ENCODE assay signal across 21 cellular contexts in the genomic region with DNA sequence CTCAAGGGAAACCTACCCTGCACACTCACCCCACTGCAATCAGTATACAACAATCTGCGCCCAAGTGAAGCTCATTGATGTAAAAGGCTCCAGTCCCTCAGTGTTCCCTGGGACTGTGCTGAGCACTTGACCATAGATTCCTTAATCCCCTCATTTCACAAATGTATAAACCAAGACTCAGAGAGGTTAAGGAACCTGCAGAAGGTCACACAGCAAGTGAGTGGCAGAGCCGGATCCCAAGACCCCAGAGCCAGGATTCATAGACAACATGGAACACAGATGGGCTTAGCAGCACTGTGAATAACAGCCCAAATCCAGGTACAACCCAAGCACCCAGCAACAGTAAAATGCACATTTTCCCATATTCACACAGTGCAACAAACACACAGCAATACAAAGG.
DNase-seq lines count a peak whose midpoint lies in the region; ATAC-seq, FAIRE-seq and TF ChIP-seq lines count a peak whose summit lies in the region.
"Had no signal": no experiment of that assay in that cellular context is flagged by ENCODE, and none has a peak within 500 bp of the region (broad histone marks: within the 10 kb centered on the region; RNA-seq: fewer than 3 reads in every experiment).

No MANE protein-coding gene starts in this region.

- no peak overlapping the region for H3K14ac ChIP-seq in H9 (ENCODE audit: insufficient read depth, low read length)

- H3T11ph ChIP-seq in H9 (ENCODE audit: low read length), result no peak overlapping the region

- H3K4me1 ChIP-seq in H9 (ENCODE audit: insufficient read depth, low read length) (peaks cover 8% of the 10 kb centered on the region; the same call in 1 of the 2 replicates), SK-N-SH (ENCODE audit: control insufficient read depth in 1 of 2, insufficient read depth in 2 of 2, low read depth in 1 of 2, low read length in 1 of 2) (peaks cover 11 to 77% of the 10 kb centered on the region in 2 experiments; a peak in 3 of 4 replicates), mammary epithelial cell (ENCODE audit: insufficient read depth, low read length) (no peaks in the 10 kb centered on the region)
- H3K4me1 ChIP-seq: A549 had no signal

- no peaks in the 10 kb centered on the region for H3K27me3 ChIP-seq in H9 (ENCODE audit: insufficient read depth, low read length)
- no peaks in the 10 kb centered on the region for H3K27me3 ChIP-seq in bronchial epithelial cell (ENCODE audit: control insufficient read depth, insufficient read depth, low read length)
- no peaks in the 10 kb centered on the region for H3K27me3 ChIP-seq in SK-N-SH (ENCODE audit: insufficient read depth)
- no peaks in the 10 kb centered on the region for H3K27me3 ChIP-seq in H7 (ENCODE audit: control insufficient read depth, insufficient read depth, low read length)
- H3K27me3 ChIP-seq in mammary epithelial cell (ENCODE audit: insufficient read depth, low read length), result no peaks in the 10 kb centered on the region
- H3K27me3 ChIP-seq: BLaER1 had no signal

- CTCF ChIA-PET in SK-N-SH (lab: Yijun Ruan, JAX) (no interaction called here), mammary epithelial cell (lab: Charles Lee; ENCODE audit: low non-redundant PET) (no interaction called here)

- BruUV-seq in mammary epithelial cell (replicated peaks; lab: Mats Ljungman, UMichigan), result no TSS peak

- dilution Hi-C loops in mammary epithelial cell (cut with HindIII; ENCODE audit: low sequenced_read_pairs), result no loop called here

- no peak overlapping the region for H2BK120ac ChIP-seq in H9 (ENCODE audit: low read depth, low read length, poor library complexity, severe bottlenecking)

- no peak for ATAC-seq in GM21528 (IDR thresholded peaks at IDR 0.05; ENCODE audit: low FRiP score, unreplicated experiment)
- ATAC-seq: A549; CD8-positive, alpha-beta T cell; SK-N-SH treated with all-trans-retinoic acid at 6 μM for 48 hours had no signal

- TF ChIP-seq RAD21 in SK-N-SH (IDR thresholded peaks at IDR 0.05; ENCODE audit: low read length), result no peak

- no peak overlapping the region for H3K18ac ChIP-seq in H9 (ENCODE audit: insufficient read length, low read depth, low read length)

- H3K27ac ChIP-seq in H9 (ENCODE audit: insufficient read length, low read depth, low read length), result no peak overlapping the region
- peak overlapping the region in 1 of 2 experiments; percentile 98; a peak in 2 of 4 replicates for H3K27ac ChIP-seq in SK-N-SH (ENCODE audit: low read depth in 2 of 2, low read length in 1 of 2)
- H3K27ac ChIP-seq in mammary epithelial cell (ENCODE audit: insufficient read depth, low read depth, low read length), result no peak overlapping the region
- H3K27ac ChIP-seq: A549, BLaER1 had no signal

- H2AFZ ChIP-seq in H9 (ENCODE audit: low read length), result no peak overlapping the region
- no peak overlapping the region for H2AFZ ChIP-seq in SK-N-SH (ENCODE audit: low read depth)
- H2AFZ ChIP-seq in mammary epithelial cell (ENCODE audit: low read depth, low read length), result no peak overlapping the region

- 0 out of 2 replicates have a peak overlapping the region, but pooled peaks have one; percentile 31 for H3K4me3 ChIP-seq in GM12865 (ENCODE audit: low read depth, low read length)
- H3K4me3 ChIP-seq in bronchial epithelial cell (ENCODE audit: low read depth, low read length), result no peak overlapping the region
- no peak overlapping the region for H3K4me3 ChIP-seq in SK-N-SH (ENCODE audit: low read depth in 2 of 2, low read length in 1 of 2)
- no peak overlapping the region for H3K4me3 ChIP-seq in H7 (ENCODE audit: insufficient read depth, low read depth, low read length)
- H3K4me3 ChIP-seq in mammary epithelial cell (replicated peaks in 1 of 3; ENCODE audit: insufficient read depth in 1 of 3, low read depth in 2 of 3, low read length in 3 of 3), result no peak overlapping the region
- H3K4me3 ChIP-seq: A549, BLaER1, HAP-1 had no signal

- no peaks in the 10 kb centered on the region for H4K20me1 ChIP-seq in H9 (ENCODE audit: control insufficient read depth, insufficient read depth, insufficient read length)
- no peaks in the 10 kb centered on the region for H4K20me1 ChIP-seq in SK-N-SH (ENCODE audit: insufficient read depth)
- no peaks in the 10 kb centered on the region for H4K20me1 ChIP-seq in mammary epithelial cell (ENCODE audit: insufficient read depth, low read length)
- H4K20me1 ChIP-seq: BLaER1 had no signal

- no CpG with 5 or more reads among the region's 2 CpGs for WGBS in H9 (ENCODE audit: extremely low coverage, insufficient read length, low lambda C conversion rate)
- 64% methylated on average over 2 of the region's 2 CpGs for WGBS in SK-N-SH (ENCODE audit: low lambda C conversion rate)
- WGBS in mammary epithelial cell (ENCODE audit: low coverage, missing lambda C conversion rate), result 80% methylated on average over 2 of the region's 2 CpGs

- H3K9ac ChIP-seq in H9 (ENCODE audit: extremely low read depth, insufficient read length, low read length) (no peak overlapping the region), SK-N-SH (no peak overlapping the region), mammary epithelial cell (ENCODE audit: insufficient read depth, low read length) (no peak overlapping the region)
- H3K9ac ChIP-seq: BLaER1 had no signal

- H3K9me2 ChIP-seq in SK-N-SH, result no peaks in the 10 kb centered on the region

- peaks cover 44 to 54% of the 10 kb centered on the region in 2 experiments for H3K4me1 Mint-ChIP-seq in H9
- peaks cover 97% of the 10 kb centered on the region for H3K4me1 Mint-ChIP-seq in nephron progenitor cell

- H4K8ac ChIP-seq in H9 (replicated peaks; ENCODE audit: insufficient read length, low read depth, low read length), result no peak overlapping the region

- H3K27ac Mint-ChIP-seq in H9 (no peak overlapping the region; a peak in 2 of 7 replicates), nephron progenitor cell (no peak overlapping the region)
- H3K27ac Mint-ChIP-seq: CD8-positive, alpha-beta T cell had no signal

- no peak overlapping the region for H2BK12ac ChIP-seq in H9 (ENCODE audit: insufficient read length, low read depth, low read length)

- H3K4ac ChIP-seq in H9 (ENCODE audit: low read depth, low read length), result no peak overlapping the region

- in situ Hi-C loops in mammary epithelial cell (cut with MboI; ENCODE audit: low sequenced_read_pairs in 2 of 2), result no loop called here

- DNase-seq in GM12865 (ENCODE audit: low read depth) (no peak), H9 (peak; percentile 4), bronchial epithelial cell (ENCODE audit: low read depth) (no peak), nephron progenitor cell (no peak), SK-N-SH (no peak), H7 (no peak), mammary epithelial cell (no peak)
- DNase-seq: Calu3; CD8-positive, alpha-beta T cell; EL; NCI-H1105 treated with DMSO at 0.1 percent for 48 hours; NCI-H1694; NCI-H2227 treated with DMSO at 0.1 percent for 48 hours; NCI-H510A treated with DMSO at 0.1 percent for 48 hours; NCI-H82; SHP77 treated with DMSO at 0.1 percent for 48 hours had no signal

- no peaks in the 10 kb centered on the region for H3K79me1 ChIP-seq in H9 (ENCODE audit: insufficient read depth, low read depth, low read length, poor library complexity, severe bottlenecking)

- H2BK15ac ChIP-seq in H9 (ENCODE audit: low read depth, low read length), result no peak overlapping the region

- H3K56ac ChIP-seq in H9 (ENCODE audit: insufficient read length, low read depth, low read length), result no peak overlapping the region

- H4K91ac ChIP-seq in H9 (ENCODE audit: insufficient read length, low read depth, low read length), result no peak overlapping the region

- H3K9me3 ChIP-seq in H9 (ENCODE audit: control insufficient read depth, low read depth, low read length) (no peaks in the 10 kb centered on the region), SK-N-SH (no peaks in the 10 kb centered on the region), mammary epithelial cell (replicated peaks; ENCODE audit: insufficient read depth, low read length) (peaks cover 17% of the 10 kb centered on the region)
- H3K9me3 ChIP-seq: A549, BLaER1, HAP-1 had no signal

- H3K36me3 ChIP-seq in bronchial epithelial cell (ENCODE audit: control insufficient read depth, insufficient read depth, low read length) (no peaks in the 10 kb centered on the region), SK-N-SH (replicated peaks in 1 of 2; ENCODE audit: control insufficient read depth in 1 of 2, insufficient read depth in 2 of 2, low read length in 1 of 2) (no peaks in the 10 kb centered on the region), H7 (replicated peaks; ENCODE audit: control insufficient read depth, insufficient read depth, low read length) (no peaks in the 10 kb centered on the region), mammary epithelial cell (ENCODE audit: insufficient read depth, low read length) (no peaks in the 10 kb centered on the region)
- H3K36me3 ChIP-seq: BLaER1, HAP-1 had no signal

- TF ChIP-seq EP300 in SK-N-SH (IDR thresholded peaks at IDR 0.05; ENCODE audit: borderline replicate concordance in 1 of 2, low read depth in 1 of 2, low read length in 1 of 2), result no peak

- no peak overlapping the region for H2BK5ac ChIP-seq in H9 (ENCODE audit: insufficient read length, low read length)

- TF ChIP-seq CTCF in GM12865 (IDR thresholded peaks at IDR 0.05; ENCODE audit: insufficient read depth, low read depth, low read length, missing control alignments), result no peak
- no peak for TF ChIP-seq CTCF in H9 (conservative IDR thresholded peaks at IDR 0.05)
- TF ChIP-seq CTCF in bronchial epithelial cell (IDR thresholded peaks at IDR 0.05; ENCODE audit: insufficient read depth, low read length, severe bottlenecking), result no peak
- TF ChIP-seq CTCF in nephron progenitor cell (IDR thresholded peaks at IDR 0.05), result no peak
- TF ChIP-seq CTCF in SK-N-SH (IDR thresholded peaks at IDR 0.05), result no peak
- no peak for TF ChIP-seq CTCF in mammary epithelial cell (conservative IDR thresholded peaks at IDR 0.05 in 1 of 2, IDR thresholded peaks at IDR 0.05 in 1 of 2; ENCODE audit: extremely low read depth in 1 of 2, insufficient read depth in 1 of 2, low read depth in 1 of 2, low read length in 2 of 2)

- H3K4me2 ChIP-seq in H9 (ENCODE audit: insufficient read depth, insufficient read length, low read length) (no peak overlapping the region), SK-N-SH (no peak overlapping the region), mammary epithelial cell (ENCODE audit: insufficient read depth, low read depth, low read length) (no peak overlapping the region)
- H3K4me2 ChIP-seq: A549 had no signal

- H3F3A ChIP-seq in SK-N-SH (replicated peaks; ENCODE audit: insufficient read depth), result no peaks in the 10 kb centered on the region

- no peak overlapping the region for H2AK5ac ChIP-seq in H9 (ENCODE audit: insufficient read length, low read length)

- intact Hi-C loops in mammary epithelial cell (cut with micrococcal nuclease), result no loop called here

- H3K79me2 ChIP-seq in H9 (ENCODE audit: insufficient read depth, low read length) (no peaks in the 10 kb centered on the region), SK-N-SH (ENCODE audit: insufficient read depth) (no peaks in the 10 kb centered on the region), mammary epithelial cell (ENCODE audit: insufficient read depth, low read length) (no peaks in the 10 kb centered on the region)

- H3K4me3 Mint-ChIP-seq in H9 (no peak overlapping the region), nephron progenitor cell (peak overlapping the region; percentile 1)
- H3K4me3 Mint-ChIP-seq: CD8-positive, alpha-beta T cell had no signal

- H2BK20ac ChIP-seq in H9 (ENCODE audit: low read depth, low read length, poor library complexity, severe bottlenecking), result no peak overlapping the region

- H3K9me3 Mint-ChIP-seq in H9 (no peaks in the 10 kb centered on the region), nephron progenitor cell (no peaks in the 10 kb centered on the region)
- H3K9me3 Mint-ChIP-seq: CD8-positive, alpha-beta T cell had no signal

- no peaks in the 10 kb centered on the region for H3K23me2 ChIP-seq in H9 (ENCODE audit: insufficient read length, low read depth, low read length, poor library complexity, severe bottlenecking)

- no peaks in the 10 kb centered on the region for H3K36me3 Mint-ChIP-seq in H9 (ENCODE audit: insufficient read depth in 1 of 3, low read depth in 3 of 3)
- no peaks in the 10 kb centered on the region for H3K36me3 Mint-ChIP-seq in nephron progenitor cell (ENCODE audit: low read depth)
- H3K36me3 Mint-ChIP-seq: CD8-positive, alpha-beta T cell had no signal

- peak; percentile 23 for FAIRE-seq in bronchial epithelial cell (lab: Jason Lieb, UNC)
- FAIRE-seq: A549 had no signal

- no peaks in the 10 kb centered on the region; the same call in 1 of the 2 replicates for H3K27me3 Mint-ChIP-seq in H9 (ENCODE audit: low read depth)
- H3K27me3 Mint-ChIP-seq in nephron progenitor cell (ENCODE audit: low read depth, poor library complexity), result peaks cover 5% of the 10 kb centered on the region

- H4K5ac ChIP-seq in H9 (ENCODE audit: insufficient read length, low read depth, low read length), result no peak overlapping the region

- no peak overlapping the region for H3K23ac ChIP-seq in H9 (ENCODE audit: insufficient read length, low read depth, low read length)

- POLR2A ChIA-PET in SK-N-SH (lab: Yijun Ruan, JAX), result no interaction called here
